Comparison of ENCODE assay signal across 35 cellular contexts in the genomic region with DNA sequence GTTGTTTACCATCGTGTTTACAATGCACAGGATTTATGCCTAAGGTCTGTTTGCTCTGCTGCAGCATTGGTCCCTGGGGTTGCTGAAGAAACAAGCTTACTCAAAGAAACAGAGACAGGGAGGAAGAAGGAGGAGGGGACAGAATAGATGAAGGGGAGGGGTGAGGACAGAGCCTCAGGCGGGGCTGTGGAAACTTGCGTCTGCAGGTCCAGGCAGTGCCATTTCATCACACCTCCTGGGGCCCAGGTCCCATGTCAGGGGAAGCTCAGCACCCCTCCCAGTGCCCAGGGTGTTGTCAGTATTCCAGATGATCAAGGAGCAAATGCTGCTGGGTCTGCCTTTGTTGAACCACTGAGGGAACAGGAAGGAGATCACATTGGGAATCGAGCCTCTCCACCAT.
"Had no signal": no experiment of that assay in that cellular context is flagged by ENCODE, and none has a peak within 500 bp of the region (broad histone marks: within the 10 kb centered on the region; RNA-seq: fewer than 3 reads in every experiment).

No MANE protein-coding gene starts in this region.

- H3K4me1 Mint-ChIP-seq: activated B cell treated with CpG ODN at 0.5 μM for 24 hours; activated CD4-positive, alpha-beta T cell treated with anti-CD3 and anti-CD28 coated beads, Interleukin-2, amount 10 ng/mL, durations not matched to agents 24 days and 14 days; activated naive CD4-positive, alpha-beta T cell treated with anti-CD3 and anti-CD28 coated beads, Interleukin-2, amount 10 ng/mL, durations not matched to agents 7 days and 5 days; activated naive CD4-positive, alpha-beta T cell treated with anti-CD3 and anti-CD28 coated beads, Interleukin-2, amount 50 U/mL, for 24 hours; activated naive CD8-positive, alpha-beta T cell treated with anti-CD3 and anti-CD28 coated beads, Interleukin-2, amount 10 ng/mL, durations not matched to agents 7 days and 5 days; activated naive CD8-positive, alpha-beta T cell treated with anti-CD3 and anti-CD28 coated beads, Interleukin-2, amount 50 U/mL, for 24 hours; activated T-helper 17 cell treated with anti-CD3 and anti-CD28 coated beads, Interleukin-2, amount 50 U/mL, for 72 hours; central memory CD8-positive, alpha-beta T cell had no signal

- H3K4me3 ChIP-seq: ascending aorta, cardiac muscle cell had no signal

- H3K4me1 ChIP-seq: ascending aorta had no signal

- H3K9me3 Mint-ChIP-seq: activated B cell treated with CpG ODN at 0.5 μM for 24 hours; activated CD4-positive, alpha-beta memory T cell treated with anti-CD3 and anti-CD28 coated beads for 36 hours; activated CD4-positive, alpha-beta T cell treated with anti-CD3 and anti-CD28 coated beads, Interleukin-2, amount 10 ng/mL, durations not matched to agents 24 days and 14 days; activated CD8-positive, alpha-beta T cell treated with anti-CD3 and anti-CD28 coated beads for 36 hours; activated naive CD4-positive, alpha-beta T cell treated with anti-CD3 and anti-CD28 coated beads, Interleukin-2, amount 10 ng/mL, durations not matched to agents 7 days and 5 days; activated naive CD4-positive, alpha-beta T cell treated with anti-CD3 and anti-CD28 coated beads, Interleukin-2, amount 50 U/mL, for 24 hours; activated naive CD8-positive, alpha-beta T cell treated with anti-CD3 and anti-CD28 coated beads, Interleukin-2, amount 10 ng/mL, durations not matched to agents 7 days and 5 days; activated naive CD8-positive, alpha-beta T cell treated with anti-CD3 and anti-CD28 coated beads, Interleukin-2, amount 50 U/mL, for 24 hours; activated T-cell treated with anti-CD3 and anti-CD28 coated beads, Interleukin-2, amount 50 U/mL, for 4 hours; activated T-helper 1 cell treated with anti-CD3 and anti-CD28 coated beads, Interleukin-12 subunit alpha, Interleukin-12 subunit beta, Interleukin-2, Interleukin-4 antibody, amounts not matched to agents 30 ng/mL and 10 ng/mL and 1 ng/mL, durations not matched to agents 14 hours and 24 hours and 36 hours; activated T-helper 17 cell treated with anti-CD3 and anti-CD28 coated beads, Interleukin-2, amount 50 U/mL, for 72 hours; central memory CD8-positive, alpha-beta T cell; T-helper 1 cell treated with Interleukin-12 subunit alpha and Interleukin-12 subunit beta and Interleukin-4 antibody, amounts not matched to agents 30 μg/mL and 1 μg/mL, for 36 hours; T-helper 2 cell treated with Interferon-gamma antibody and Interleukin-4, amounts not matched to agents 5 μg/mL and 100 μg/mL, for 36 hours had no signal

- H3K36me3 Mint-ChIP-seq: activated CD4-positive, alpha-beta memory T cell treated with anti-CD3 and anti-CD28 coated beads for 36 hours; activated naive CD4-positive, alpha-beta T cell treated with anti-CD3 and anti-CD28 coated beads, Interleukin-2, amount 10 ng/mL, durations not matched to agents 7 days and 5 days; activated naive CD4-positive, alpha-beta T cell treated with anti-CD3 and anti-CD28 coated beads, Interleukin-2, amount 50 U/mL, for 24 hours; activated naive CD8-positive, alpha-beta T cell; activated naive CD8-positive, alpha-beta T cell treated with anti-CD3 and anti-CD28 coated beads, Interleukin-2, amount 10 ng/mL, durations not matched to agents 7 days and 5 days; brain had no signal

- H3K9me3 ChIP-seq: ascending aorta had no signal

- H3K27me3 ChIP-seq: ascending aorta, cardiac muscle cell had no signal

- H3K27me3 Mint-ChIP-seq: activated CD4-positive, alpha-beta memory T cell treated with anti-CD3 and anti-CD28 coated beads for 36 hours; activated CD4-positive, alpha-beta T cell treated with anti-CD3 and anti-CD28 coated beads, Interleukin-2, amount 10 ng/mL, durations not matched to agents 24 days and 14 days; activated CD8-positive, alpha-beta T cell treated with anti-CD3 and anti-CD28 coated beads for 36 hours; activated naive CD4-positive, alpha-beta T cell treated with anti-CD3 and anti-CD28 coated beads, Interleukin-2, amount 10 ng/mL, durations not matched to agents 7 days and 5 days; activated naive CD4-positive, alpha-beta T cell treated with anti-CD3 and anti-CD28 coated beads, Interleukin-2, amount 50 U/mL, for 24 hours; activated naive CD8-positive, alpha-beta T cell treated with anti-CD3 and anti-CD28 coated beads, Interleukin-2, amount 10 ng/mL, durations not matched to agents 7 days and 5 days had no signal

- H3K27ac Mint-ChIP-seq: activated B cell treated with CpG ODN at 0.5 μM for 24 hours; activated CD4-positive, alpha-beta memory T cell treated with anti-CD3 and anti-CD28 coated beads for 36 hours; activated CD4-positive, alpha-beta T cell treated with anti-CD3 and anti-CD28 coated beads, Interleukin-2, amount 10 ng/mL, durations not matched to agents 24 days and 14 days; activated CD8-positive, alpha-beta T cell treated with anti-CD3 and anti-CD28 coated beads for 36 hours; activated naive CD4-positive, alpha-beta T cell treated with anti-CD3 and anti-CD28 coated beads, Interleukin-2, amount 10 ng/mL, durations not matched to agents 7 days and 5 days; activated naive CD4-positive, alpha-beta T cell treated with anti-CD3 and anti-CD28 coated beads, Interleukin-2, amount 50 U/mL, for 24 hours; activated naive CD8-positive, alpha-beta T cell; activated naive CD8-positive, alpha-beta T cell treated with anti-CD3 and anti-CD28 coated beads, Interleukin-2, amount 10 ng/mL, durations not matched to agents 7 days and 5 days; activated naive CD8-positive, alpha-beta T cell treated with anti-CD3 and anti-CD28 coated beads, Interleukin-2, amount 50 U/mL, for 24 hours; activated T-cell treated with anti-CD3 and anti-CD28 coated beads, Interleukin-2, amount 50 U/mL, for 72 hours; activated T-helper 1 cell treated with anti-CD3 and anti-CD28 coated beads, Interleukin-12 subunit alpha, Interleukin-12 subunit beta, Interleukin-2, Interleukin-4 antibody, amounts not matched to agents 30 ng/mL and 10 ng/mL and 1 ng/mL, durations not matched to agents 14 hours and 24 hours and 36 hours; activated T-helper 17 cell treated with anti-CD3 and anti-CD28 coated beads, Interleukin-2, amount 50 U/mL, for 72 hours; brain; T-helper 1 cell treated with Interleukin-12 subunit alpha and Interleukin-12 subunit beta and Interleukin-4 antibody, amounts not matched to agents 30 μg/mL and 1 μg/mL, for 36 hours; T-helper 2 cell treated with Interferon-gamma antibody and Interleukin-4, amounts not matched to agents 5 μg/mL and 100 μg/mL, for 36 hours had no signal

- H3K4me3 Mint-ChIP-seq: activated B cell treated with CpG ODN at 0.5 μM for 24 hours; activated CD4-positive, alpha-beta memory T cell treated with anti-CD3 and anti-CD28 coated beads for 36 hours; activated CD4-positive, alpha-beta T cell treated with anti-CD3 and anti-CD28 coated beads, Interleukin-2, amount 10 ng/mL, durations not matched to agents 24 days and 14 days; activated CD8-positive, alpha-beta T cell treated with anti-CD3 and anti-CD28 coated beads for 36 hours; activated naive CD4-positive, alpha-beta T cell treated with anti-CD3 and anti-CD28 coated beads, Interleukin-2, amount 10 ng/mL, durations not matched to agents 7 days and 5 days; activated naive CD4-positive, alpha-beta T cell treated with anti-CD3 and anti-CD28 coated beads, Interleukin-2, amount 50 U/mL, for 24 hours; activated naive CD8-positive, alpha-beta T cell; activated naive CD8-positive, alpha-beta T cell treated with anti-CD3 and anti-CD28 coated beads, Interleukin-2, amount 10 ng/mL, durations not matched to agents 7 days and 5 days; activated naive CD8-positive, alpha-beta T cell treated with anti-CD3 and anti-CD28 coated beads, Interleukin-2, amount 50 U/mL, for 24 hours; activated T-cell treated with anti-CD3 and anti-CD28 coated beads, Interleukin-2, amount 50 U/mL, for 4 hours; activated T-cell treated with anti-CD3 and anti-CD28 coated beads, Interleukin-2, amount 50 U/mL, for 72 hours; activated T-helper 1 cell treated with anti-CD3 and anti-CD28 coated beads, Interleukin-12 subunit alpha, Interleukin-12 subunit beta, Interleukin-2, Interleukin-4 antibody, amounts not matched to agents 30 ng/mL and 10 ng/mL and 1 ng/mL, durations not matched to agents 14 hours and 24 hours and 36 hours; activated T-helper 17 cell treated with anti-CD3 and anti-CD28 coated beads, Interleukin-2, amount 50 U/mL, for 72 hours; brain; central memory CD8-positive, alpha-beta T cell; T-helper 1 cell treated with Interleukin-12 subunit alpha and Interleukin-12 subunit beta and Interleukin-4 antibody, amounts not matched to agents 30 μg/mL and 1 μg/mL, for 36 hours; T-helper 2 cell treated with Interferon-gamma antibody and Interleukin-4, amounts not matched to agents 5 μg/mL and 100 μg/mL, for 36 hours had no signal

- DNase-seq: activated B cell treated with CpG ODN at 0.5 μM for 24 hours; activated CD4-positive, alpha-beta memory T cell treated with anti-CD3 and anti-CD28 coated beads for 36 hours; activated CD4-positive, alpha-beta T cell treated with anti-CD3 and anti-CD28 coated beads for 4 hours; activated CD4-positive, alpha-beta T cell treated with anti-CD3 and anti-CD28 coated beads, Interleukin-2, amount 10 ng/mL, durations not matched to agents 24 days and 14 days; activated CD4-positive, alpha-beta T cell treated with anti-CD3 and anti-CD28 coated beads, Interleukin-2, amount 50 U/mL, for 1 hour; activated CD4-positive, alpha-beta T cell treated with anti-CD3 and anti-CD28 coated beads, Interleukin-2, amount 50 U/mL, for 4 hours; activated CD4-positive, CD25-positive, alpha-beta regulatory T cell treated with anti-CD3 and anti-CD28 coated beads, Interleukin-2, amount 50 U/mL, for 72 hours; activated CD8-positive, alpha-beta memory T cell treated with anti-CD3 and anti-CD28 coated beads, Interleukin-2, amount 50 U/mL, for 4 hours; activated CD8-positive, alpha-beta T cell treated with anti-CD3 and anti-CD28 coated beads for 36 hours; activated effector memory CD4-positive, alpha-beta T cell treated with Interleukin-2 at 50 U/mL for 16 hours; activated gamma-delta T cell; activated naive CD4-positive, alpha-beta T cell treated with anti-CD3 and anti-CD28 coated beads, Interleukin-2, amount 10 ng/mL, durations not matched to agents 7 days and 5 days; activated naive CD4-positive, alpha-beta T cell treated with Interleukin-2 at 50 U/mL for 16 hours; activated naive CD8-positive, alpha-beta T cell treated with anti-CD3 and anti-CD28 coated beads, Interleukin-2, amount 10 ng/mL, durations not matched to agents 7 days and 5 days; activated naive CD8-positive, alpha-beta T cell treated with anti-CD3 and anti-CD28 coated beads, Interleukin-2, amount 50 U/mL, for 24 hours; activated T-cell treated with anti-CD3 and anti-CD28 coated beads for 4 hours; activated T-cell treated with anti-CD3 and anti-CD28 coated beads, Interleukin-2, amount 50 U/mL, for 1 hour; activated T-cell treated with anti-CD3 and anti-CD28 coated beads, Interleukin-2, amount 50 U/mL, for 4 hours; activated T-cell treated with anti-CD3 and anti-CD28 coated beads, Interleukin-2, amount 50 U/mL, for 72 hours; caudate nucleus; SW 1271; T-helper 1 cell; T-helper 2 cell; T-helper 9 cell had no signal

- H3K36me3 ChIP-seq: ascending aorta, cardiac muscle cell had no signal

- H3K27ac ChIP-seq: ascending aorta, cardiac muscle cell, VCaP had no signal
